In the genomic region with DNA sequence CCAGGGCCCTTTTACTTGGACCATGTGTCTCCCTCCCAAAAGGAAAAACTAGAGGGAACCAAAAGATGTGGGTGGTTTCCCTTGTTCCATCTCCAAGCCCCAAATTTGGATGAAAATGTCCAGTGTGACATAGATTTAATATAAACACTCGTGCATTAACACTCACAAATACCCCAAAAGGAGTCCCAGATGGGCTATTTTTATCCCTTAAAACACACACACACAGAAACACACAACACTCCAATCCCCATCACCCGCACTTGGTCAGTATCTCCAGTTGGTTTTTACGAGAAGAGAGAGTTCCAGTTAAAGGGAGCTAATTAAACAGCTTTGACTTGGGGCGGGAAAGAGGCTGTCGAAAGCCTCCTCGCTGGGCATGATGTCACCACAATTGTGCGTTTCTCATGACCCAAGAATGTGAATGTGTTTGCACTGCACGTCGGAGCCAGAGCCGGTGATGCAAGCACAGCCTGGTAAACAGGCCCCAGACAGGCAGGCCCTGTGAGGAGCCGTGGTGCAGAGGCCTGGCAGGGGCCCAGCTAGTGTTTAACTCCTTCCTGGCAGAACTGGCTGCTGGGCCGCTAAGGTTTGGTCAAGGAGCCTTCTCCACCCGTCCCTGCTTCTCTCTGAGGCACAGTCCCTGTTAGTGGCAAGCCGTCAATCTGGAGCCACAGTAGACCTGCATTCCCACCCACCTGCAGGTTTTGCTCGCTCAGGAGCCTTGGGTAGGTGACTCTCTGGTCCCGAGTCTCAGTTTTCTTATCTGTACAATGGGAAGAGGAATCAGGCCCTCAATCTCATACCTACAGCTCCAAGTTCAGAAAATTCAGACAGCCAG, we compare ENCODE assay signal across 9 cellular contexts. TPM values are rescaled to one million over a fixed set of nuclear protein-coding genes. Genes with fewer than 3 reads are reported as not detected.
DNase-seq lines count a peak whose midpoint lies in the region; ATAC-seq and TF ChIP-seq lines count a peak whose summit lies in the region.
"Had no signal": no experiment of that assay in that cellular context is flagged by ENCODE, and none has a peak within 500 bp of the region (broad histone marks: within the 10 kb centered on the region; RNA-seq: fewer than 3 reads in every experiment).

No MANE protein-coding gene starts in this region.

- ATAC-seq in HG03159 (IDR thresholded peaks at IDR 0.05; ENCODE audit: unreplicated experiment): no peak

- H3K27me3 Mint-ChIP-seq in endothelial cell (ENCODE audit: unreplicated experiment): peaks cover 4% of the 10 kb centered on the region

- intact Hi-C loops in adrenal gland (cut with DNase I) (no loop called here), left ventricle myocardium inferior (cut with micrococcal nuclease) (no loop called here)

- H3K9ac ChIP-seq in rectal smooth muscle tissue (ENCODE audit: low read length): no peak overlapping the region
- H3K9ac ChIP-seq: BLaER1 treated with 17β-estradiol and CSF1 and Interleukin-3, amounts not matched to agents 10 nM and 100 nM had no signal

- H3K4me3 ChIP-seq in adrenal gland (no peak overlapping the region), left ventricle myocardium inferior (no peak overlapping the region), rectal smooth muscle tissue (ENCODE audit: low read length) (peak overlapping the region; percentile 27)
- H3K4me3 ChIP-seq: BLaER1 treated with 17β-estradiol and CSF1 and Interleukin-3, amounts not matched to agents 10 nM and 100 nM had no signal

- no peaks in the 10 kb centered on the region for H3K27me3 ChIP-seq in adrenal gland
- H3K27me3 ChIP-seq in left ventricle myocardium inferior (ENCODE audit: low read depth): no peaks in the 10 kb centered on the region
- H3K27me3 ChIP-seq in rectal smooth muscle tissue (ENCODE audit: control insufficient read depth, insufficient read depth, low read length): no peaks in the 10 kb centered on the region
- H3K27me3 ChIP-seq: BLaER1 treated with 17β-estradiol and CSF1 and Interleukin-3, amounts not matched to agents 10 nM and 100 nM had no signal

- TF ChIP-seq POLR2A in adrenal gland (IDR thresholded peaks at IDR 0.05): no peak

- 60 to 71% (median 62%) methylated on average over 15 to 16 of the region's 16 CpGs for WGBS in adrenal gland, 4 donors

- no peak overlapping the region for H3K4me3 Mint-ChIP-seq in endothelial cell (ENCODE audit: unreplicated experiment)

- H3K9me3 ChIP-seq in adrenal gland (replicated peaks in 1 of 3): no peaks in the 10 kb centered on the region
- H3K9me3 ChIP-seq in left ventricle myocardium inferior (replicated peaks): no peaks in the 10 kb centered on the region
- H3K9me3 ChIP-seq: BLaER1 treated with 17β-estradiol and CSF1 and Interleukin-3, amounts not matched to agents 10 nM and 100 nM had no signal

- TF ChIP-seq CTCF in adrenal gland (IDR thresholded peaks at IDR 0.05) (no peak), left ventricle myocardium inferior (IDR thresholded peaks at IDR 0.05; ENCODE audit: borderline replicate concordance) (no peak), endothelial cell (IDR thresholded peaks at IDR 0.05; ENCODE audit: unreplicated experiment) (no peak)

- DNase-seq in NCI-H1436 (lab: John Stamatoyannopoulos, UW) (peak; percentile 4), NCI-H1436 treated with DMSO at 0.1 percent for 48 hours (lab: John Stamatoyannopoulos, UW) (no peak), adrenal gland (peak; percentile 33 to 89 (median 65)), left ventricle myocardium inferior (peak; percentile 85), inferior parietal cortex (ENCODE audit: extremely low spot score) (no peak), endothelial cell (ENCODE audit: low spot score) (no peak)

- peak overlapping the region in 2 of 5 donors; percentile 62 to 71 for H3K27ac ChIP-seq in adrenal gland
- H3K27ac ChIP-seq in left ventricle myocardium inferior (replicated peaks): peak overlapping the region; percentile 80
- H3K27ac ChIP-seq in rectal smooth muscle tissue (ENCODE audit: low read depth, low read length): peak overlapping the region; percentile 95
- H3K27ac ChIP-seq: BLaER1 treated with 17β-estradiol and CSF1 and Interleukin-3, amounts not matched to agents 10 nM and 100 nM had no signal

- H3K4me1 Mint-ChIP-seq in endothelial cell (ENCODE audit: unreplicated experiment): peaks cover 31% of the 10 kb centered on the region

- H3K36me3 ChIP-seq in adrenal gland (replicated peaks in 1 of 2) (no peaks in the 10 kb centered on the region), left ventricle myocardium inferior (no peaks in the 10 kb centered on the region), rectal smooth muscle tissue (ENCODE audit: control insufficient read depth, insufficient read depth, low read length) (no peaks in the 10 kb centered on the region)
- H3K36me3 ChIP-seq: BLaER1 treated with 17β-estradiol and CSF1 and Interleukin-3, amounts not matched to agents 10 nM and 100 nM had no signal

- H3K36me3 Mint-ChIP-seq in endothelial cell (ENCODE audit: low read depth, unreplicated experiment): no peaks in the 10 kb centered on the region

- no peaks in the 10 kb centered on the region for H3K9me3 Mint-ChIP-seq in endothelial cell (ENCODE audit: unreplicated experiment)

- H3K4me1 ChIP-seq in adrenal gland (replicated peaks in 1 of 2) (no peaks in the 10 kb centered on the region), left ventricle myocardium inferior (peaks cover 37% of the 10 kb centered on the region), rectal smooth muscle tissue (ENCODE audit: control insufficient read depth, insufficient read depth, low read length) (peaks cover 20% of the 10 kb centered on the region)

- H3K27ac Mint-ChIP-seq in endothelial cell (ENCODE audit: unreplicated experiment): no peak overlapping the region

RNA-seq across cellular contexts. Expression of a gene that starts 25.6 kb away (rescaled TPM):
- total RNA-seq in adrenal gland (100 to 1,000 TPM in 4 of 8 donors, 10 to 100 TPM in 4; 22.7 to 115 (median 101) TPM), left ventricle myocardium inferior (245 TPM), endothelial cell (ENCODE audit: unreplicated experiment) (736 TPM)
- 100 to 1,000 TPM in 1 of 3 donors, 10 to 100 TPM in 1, 1 to 10 TPM in 1; 4.6 to 155 (median 58.6) TPM for polyA plus RNA-seq in adrenal gland

RNA-seq across cellular contexts. Expression of a gene that starts 51.8 kb away (rescaled TPM):
- 100 to 1,000 TPM in 6 of 8 donors, 10 to 100 TPM in 2; 73.4 to 546 (median 161) TPM for total RNA-seq in adrenal gland
- 100 to 1,000 TPM in 2 of 3 donors, 10 to 100 TPM in 1; 22.9 to 208 (median 134) TPM for polyA plus RNA-seq in adrenal gland
- 51.5 TPM for total RNA-seq in left ventricle myocardium inferior
- total RNA-seq in endothelial cell (ENCODE audit: unreplicated experiment): 35.4 TPM

Comparison
In these comparisons a context has a peak if more than half of its experiments do, and no peak if none do; other contexts are left out.
1. DNase-seq: peak in NCI-H1436 (single experiment), adrenal gland (7 of 7) and left ventricle myocardium inferior (single experiment); none in NCI-H1436 treated with DMSO at 0.1 percent for 48 hours (single experiment), inferior parietal cortex (single experiment) and endothelial cell (single experiment).